Comparison of ENCODE assay signal across 31 cellular contexts in the genomic region with DNA sequence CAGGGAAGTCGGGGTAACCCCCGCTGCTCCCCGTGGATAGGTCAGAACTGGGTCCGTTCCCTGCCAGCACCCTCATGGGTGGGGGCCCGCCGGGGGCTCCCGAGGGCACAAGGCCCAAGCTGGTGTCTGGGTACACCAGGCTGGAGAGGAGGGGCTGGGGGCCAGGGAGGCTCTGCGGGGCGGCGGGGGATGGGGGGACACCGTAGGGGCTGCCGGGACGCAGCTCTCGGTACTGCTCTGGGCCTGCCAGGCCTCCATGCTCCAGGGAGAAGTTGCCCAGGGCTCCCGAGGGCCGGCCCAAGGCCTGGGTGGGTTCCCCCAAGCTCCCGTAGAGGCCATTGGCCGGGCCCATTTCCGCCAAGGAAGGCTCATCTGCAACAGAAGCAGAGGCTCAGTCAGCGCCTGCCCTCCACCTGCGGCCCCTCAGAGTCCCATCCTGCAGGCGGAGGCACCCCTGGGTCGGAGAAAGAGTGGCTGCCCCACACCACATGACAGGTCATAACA. TPM values are rescaled to one million over a fixed set of nuclear protein-coding genes. Genes with fewer than 3 reads are reported as not detected.
"Had no signal": no experiment of that assay in that cellular context is flagged by ENCODE, and none has a peak within 500 bp of the region (broad histone marks: within the 10 kb centered on the region; RNA-seq: fewer than 3 reads in every experiment).

No MANE protein-coding gene starts in this region.

- DNase-seq: activated B cell treated with CpG ODN at 0.5 μM for 24 hours; activated CD4-positive, alpha-beta T cell treated with anti-CD3 and anti-CD28 coated beads, Interleukin-2, amount 50 U/mL, for 1 hour; activated CD8-positive, alpha-beta memory T cell treated with anti-CD3 and anti-CD28 coated beads, Interleukin-2, amount 10 ng/mL, durations not matched to agents 7 days and 5 days; activated CD8-positive, alpha-beta T cell treated with anti-CD3 and anti-CD28 coated beads, Interleukin-2, amount 10 ng/mL, durations not matched to agents 7 days and 5 days; activated naive CD4-positive, alpha-beta T cell; activated T-cell treated with anti-CD3 and anti-CD28 coated beads, Interleukin-2, amount 50 U/mL, for 72 hours; esophagus squamous epithelium; foreskin melanocyte; heart right ventricle; kidney glomerular epithelial cell; lower lobe of right lung; mesenchymal stem cell; naive thymus-derived CD8-positive, alpha-beta T cell; occipital lobe; psoas muscle; sigmoid colon; small intestine; stimulated activated CD4-positive, alpha-beta T cell treated with anti-CD3 and anti-CD28 coated beads, Interleukin-4, amount 100 ng/mL, for 24 hours; stimulated activated naive CD4-positive, alpha-beta T cell; T-helper 2 cell; testis; transverse colon had no signal

- H3K36me3 ChIP-seq: esophagus squamous epithelium, heart right ventricle, lower lobe of right lung, sigmoid colon, transverse colon had no signal

- H3K27me3 ChIP-seq: testis had no signal

- H3K36me3 Mint-ChIP-seq: activated CD8-positive, alpha-beta memory T cell treated with anti-CD3 and anti-CD28 coated beads, Interleukin-2, amount 10 ng/mL, durations not matched to agents 7 days and 5 days; activated naive CD4-positive, alpha-beta T cell treated with anti-CD3 and anti-CD28 coated beads, Interleukin-2, amount 50 U/mL, for 72 hours had no signal

- H3K4me1 ChIP-seq: lower lobe of right lung, parathyroid adenoma, psoas muscle, transverse colon had no signal

- H3K4me3 Mint-ChIP-seq: activated CD8-positive, alpha-beta memory T cell treated with anti-CD3 and anti-CD28 coated beads, Interleukin-2, amount 10 ng/mL, durations not matched to agents 7 days and 5 days; activated CD8-positive, alpha-beta T cell treated with anti-CD3 and anti-CD28 coated beads, Interleukin-2, amount 10 ng/mL, durations not matched to agents 7 days and 5 days; central memory CD8-positive, alpha-beta T cell; dendritic cell treated with granulocyte-macrophage colony-stimulating factor and Interleukin-4, amounts not matched to agents 40 ng/mL and 50 ng/mL, for 4 days; endodermal cell; neural crest cell had no signal

- H3K9ac ChIP-seq: parathyroid adenoma had no signal

- H3K4me1 Mint-ChIP-seq: activated CD8-positive, alpha-beta memory T cell treated with anti-CD3 and anti-CD28 coated beads, Interleukin-2, amount 10 ng/mL, durations not matched to agents 7 days and 5 days; central memory CD8-positive, alpha-beta T cell; endodermal cell; neural crest cell had no signal

- ATAC-seq: activated CD8-positive, alpha-beta memory T cell treated with anti-CD3 and anti-CD28 coated beads, Interleukin-2, amount 10 ng/mL, durations not matched to agents 7 days and 5 days; activated CD8-positive, alpha-beta T cell treated with anti-CD3 and anti-CD28 coated beads, Interleukin-2, amount 10 ng/mL, durations not matched to agents 7 days and 5 days; activated T-cell treated with anti-CD3 and anti-CD28 coated beads, Interleukin-2, amount 50 U/mL, for 72 hours; heart right ventricle; left lobe of liver; lower lobe of right lung; naive thymus-derived CD8-positive, alpha-beta T cell; psoas muscle had no signal

- H3K4me3 ChIP-seq: esophagus squamous epithelium, heart right ventricle, lower lobe of right lung, psoas muscle, sigmoid colon, transverse colon had no signal

- H3K27ac Mint-ChIP-seq: activated B cell treated with CpG ODN at 0.5 μM for 24 hours; activated CD8-positive, alpha-beta memory T cell treated with anti-CD3 and anti-CD28 coated beads, Interleukin-2, amount 10 ng/mL, durations not matched to agents 7 days and 5 days; activated CD8-positive, alpha-beta T cell treated with anti-CD3 and anti-CD28 coated beads, Interleukin-2, amount 10 ng/mL, durations not matched to agents 7 days and 5 days; activated naive CD4-positive, alpha-beta T cell treated with anti-CD3 and anti-CD28 coated beads, Interleukin-2, amount 50 U/mL, for 72 hours; activated T-cell treated with anti-CD3 and anti-CD28 coated beads, Interleukin-2, amount 50 U/mL, for 72 hours; dendritic cell treated with granulocyte-macrophage colony-stimulating factor and Interleukin-4, amounts not matched to agents 40 ng/mL and 50 ng/mL, for 4 days; endodermal cell; naive thymus-derived CD8-positive, alpha-beta T cell had no signal

- H3K27ac ChIP-seq: esophagus squamous epithelium, heart right ventricle, lower lobe of right lung, parathyroid adenoma, psoas muscle, sigmoid colon, testis, transverse colon had no signal

- H3K9me3 ChIP-seq: esophagus squamous epithelium, heart right ventricle, lower lobe of right lung, psoas muscle, sigmoid colon, testis, transverse colon had no signal

- H3K9me3 Mint-ChIP-seq: activated B cell treated with CpG ODN at 0.5 μM for 24 hours; activated naive CD4-positive, alpha-beta T cell treated with anti-CD3 and anti-CD28 coated beads, Interleukin-2, amount 50 U/mL, for 72 hours; activated T-cell treated with anti-CD3 and anti-CD28 coated beads, Interleukin-2, amount 50 U/mL, for 72 hours; central memory CD8-positive, alpha-beta T cell; dendritic cell treated with granulocyte-macrophage colony-stimulating factor and Interleukin-4, amounts not matched to agents 40 ng/mL and 50 ng/mL, for 4 days; endodermal cell; naive thymus-derived CD8-positive, alpha-beta T cell; neural crest cell had no signal

RNA-seq across cellular contexts. Expression of gene LHX3, which starts 7.5 kb away (rescaled TPM):
- total RNA-seq: activated B cell treated with CpG ODN at 0.5 μM for 24 hours; activated CD8-positive, alpha-beta memory T cell treated with anti-CD3 and anti-CD28 coated beads, Interleukin-2, amount 10 ng/mL, durations not matched to agents 7 days and 5 days; bronchial epithelial cell; endodermal cell; esophagus squamous epithelium; glomerular endothelial cell; heart right ventricle; left lobe of liver; lower lobe of right lung; naive thymus-derived CD8-positive, alpha-beta T cell; occipital lobe; psoas muscle; sigmoid colon; transverse colon had no signal
- polyA plus RNA-seq: heart right ventricle; naive thymus-derived CD8-positive, alpha-beta T cell; psoas muscle; sigmoid colon; small intestine had no signal
